Comparison of ENCODE assay signal across 21 cellular contexts in genomic region chr13:41764558-41764957, GRCh38.
DNase-seq lines count a peak whose midpoint lies in the region; ATAC-seq and TF ChIP-seq lines count a peak whose summit lies in the region.
"Had no signal": no experiment of that assay in that cellular context is flagged by ENCODE, and none has a peak within 500 bp of the region (broad histone marks: within the 10 kb centered on the region; RNA-seq: fewer than 3 reads in every experiment).

No MANE protein-coding gene starts in this region.

- H2BK120ac ChIP-seq in mesenchymal stem cell (ENCODE audit: low read depth, low read length) = no peak overlapping the region

- no peak overlapping the region for H2BK15ac ChIP-seq in mesenchymal stem cell (ENCODE audit: low read depth, poor library complexity, severe bottlenecking)

- no peaks in the 10 kb centered on the region for H3K79me1 ChIP-seq in mesenchymal stem cell (replicated peaks; ENCODE audit: low read length, poor library complexity, severe bottlenecking)

- H3K4me3 ChIP-seq in HEK293 (ENCODE audit: low read depth, low read length) (no peak overlapping the region), mesenchymal stem cell (ENCODE audit: insufficient read depth in 1 of 2, low read depth in 1 of 2, low read length in 2 of 2) (no peak overlapping the region), lower leg skin (ENCODE audit: low read depth, poor library complexity, severe bottlenecking) (no peak overlapping the region)
- H3K4me3 ChIP-seq: A549 had no signal

- no peak for DNase-seq in activated CD8-positive, alpha-beta T cell treated with anti-CD3 and anti-CD28 coated beads, Interleukin-2, amount 10 ng/mL, durations not matched to agents 7 days and 5 days
- DNase-seq in activated CD8-positive, alpha-beta T cell treated with anti-CD3 and anti-CD28 coated beads for 36 hours = no peak
- DNase-seq in T-helper 17 cell (no peak), mesenchymal stem cell (no peak), lower leg skin (ENCODE audit: low spot score in 2 of 2) (no peak)
- peak in 2 of 10 donors; percentile 7 to 48 for DNase-seq in naive thymus-derived CD8-positive, alpha-beta T cell
- DNase-seq: DMS53, EL, GF-D8, MM.1S, NCI-H1092, NCI-H1436, NCI-H187 treated with DMSO at 0.1 percent for 48 hours, NCI-H2107, NCI-H446 treated with DMSO at 0.1 percent for 48 hours, NCI-H526 treated with DMSO at 0.1 percent for 48 hours had no signal

- H4K8ac ChIP-seq in mesenchymal stem cell (ENCODE audit: low read length) = no peak overlapping the region

- no peak overlapping the region for H2AK5ac ChIP-seq in mesenchymal stem cell (ENCODE audit: low read length, severe bottlenecking)

- H2BK5ac ChIP-seq in mesenchymal stem cell (ENCODE audit: low read depth, low read length, poor library complexity, severe bottlenecking) = no peak overlapping the region

- no peaks in the 10 kb centered on the region for H3K9me3 Mint-ChIP-seq in activated CD8-positive, alpha-beta T cell treated with anti-CD3 and anti-CD28 coated beads, Interleukin-2, amount 10 ng/mL, durations not matched to agents 7 days and 5 days (ENCODE audit: insufficient read depth)
- no peaks in the 10 kb centered on the region for H3K9me3 Mint-ChIP-seq in activated CD8-positive, alpha-beta T cell treated with anti-CD3 and anti-CD28 coated beads for 36 hours
- H3K9me3 Mint-ChIP-seq in naive thymus-derived CD8-positive, alpha-beta T cell = no peaks in the 10 kb centered on the region
- H3K9me3 Mint-ChIP-seq: IgD-negative memory B cell had no signal

- WGBS in mesenchymal stem cell = 94% methylated on average over 4 of the region's 4 CpGs
- 89 to 91% methylated on average over 4 of the region's 4 CpGs for WGBS in lower leg skin, 2 donors

- no peak overlapping the region for H3K23ac ChIP-seq in mesenchymal stem cell (ENCODE audit: low read length in 2 of 2)

- intact Hi-C loops in activated CD8-positive, alpha-beta T cell treated with anti-CD3 and anti-CD28 coated beads for 36 hours (cut with micrococcal nuclease) = no loop called here
- intact Hi-C loops in lower leg skin (cut with DNase I; ENCODE audit: low total_unique reads) = no loop called here

- H3K27ac ChIP-seq in HEK293 (ENCODE audit: extremely low read depth, low read depth, low read length) (no peak overlapping the region), mesenchymal stem cell (ENCODE audit: low read length, poor library complexity, severe bottlenecking) (no peak overlapping the region)
- H3K27ac ChIP-seq: A549 had no signal

- no peak overlapping the region for H3K14ac ChIP-seq in mesenchymal stem cell (ENCODE audit: low read length in 2 of 2)

- no peaks in the 10 kb centered on the region for H3K27me3 Mint-ChIP-seq in activated CD8-positive, alpha-beta T cell treated with anti-CD3 and anti-CD28 coated beads, Interleukin-2, amount 10 ng/mL, durations not matched to agents 7 days and 5 days (ENCODE audit: low read depth)
- no peaks in the 10 kb centered on the region for H3K27me3 Mint-ChIP-seq in activated CD8-positive, alpha-beta T cell treated with anti-CD3 and anti-CD28 coated beads for 36 hours
- H3K27me3 Mint-ChIP-seq in T-helper 17 cell = no peaks in the 10 kb centered on the region
- H3K27me3 Mint-ChIP-seq in naive thymus-derived CD8-positive, alpha-beta T cell = no peaks in the 10 kb centered on the region
- H3K27me3 Mint-ChIP-seq: B cell, IgD-negative memory B cell had no signal

- no peak overlapping the region for H3K4me3 Mint-ChIP-seq in activated CD8-positive, alpha-beta T cell treated with anti-CD3 and anti-CD28 coated beads, Interleukin-2, amount 10 ng/mL, durations not matched to agents 7 days and 5 days
- no peak overlapping the region for H3K4me3 Mint-ChIP-seq in activated CD8-positive, alpha-beta T cell treated with anti-CD3 and anti-CD28 coated beads for 36 hours
- peak overlapping the region; percentile 43 for H3K4me3 Mint-ChIP-seq in T-helper 17 cell
- H3K4me3 Mint-ChIP-seq in naive thymus-derived CD8-positive, alpha-beta T cell = peak overlapping the region in 6 of 10 donors; percentile 4 to 75 (median 38)
- H3K4me3 Mint-ChIP-seq: B cell, CD14-positive monocyte, IgD-negative memory B cell had no signal

- H3K27me3 ChIP-seq in mesenchymal stem cell (ENCODE audit: control insufficient read depth in 1 of 2, insufficient read depth in 1 of 2, low read length in 2 of 2) = no peaks in the 10 kb centered on the region

- peaks cover 9% of the 10 kb centered on the region for H3K36me3 Mint-ChIP-seq in activated CD8-positive, alpha-beta T cell treated with anti-CD3 and anti-CD28 coated beads, Interleukin-2, amount 10 ng/mL, durations not matched to agents 7 days and 5 days (ENCODE audit: low read depth)
- H3K36me3 Mint-ChIP-seq in activated CD8-positive, alpha-beta T cell treated with anti-CD3 and anti-CD28 coated beads for 36 hours (ENCODE audit: low read depth) = peaks cover 13% of the 10 kb centered on the region
- H3K36me3 Mint-ChIP-seq in T-helper 17 cell (ENCODE audit: low read depth) = peaks cover 13% of the 10 kb centered on the region
- H3K36me3 Mint-ChIP-seq in naive thymus-derived CD8-positive, alpha-beta T cell = peaks cover 7 to 53% (median 22%) of the 10 kb centered on the region in 3 donors

- H3K18ac ChIP-seq in mesenchymal stem cell (ENCODE audit: low read depth in 1 of 2, low read length in 2 of 2) = no peak overlapping the region

- H3K9me3 ChIP-seq in HEK293 (ENCODE audit: control insufficient read depth, insufficient read depth, low read depth, low read length) = no peaks in the 10 kb centered on the region
- H3K9me3 ChIP-seq in T-helper 17 cell (ENCODE audit: control insufficient read depth, low read length, poor library complexity, severe bottlenecking) = no peaks in the 10 kb centered on the region
- H3K9me3 ChIP-seq in mesenchymal stem cell (ENCODE audit: control insufficient read depth, low read length) = no peaks in the 10 kb centered on the region
- H3K9me3 ChIP-seq: A549 had no signal

- CTCF ChIA-PET in activated CD8-positive, alpha-beta T cell treated with anti-CD3 and anti-CD28 coated beads, Interleukin-2, amount 10 ng/mL, durations not matched to agents 7 days and 5 days (lab: Charles Lee) = no interaction called here
- CTCF ChIA-PET in activated CD8-positive, alpha-beta T cell treated with anti-CD3 and anti-CD28 coated beads for 36 hours (lab: Charles Lee) = interaction anchor here (1.4 kb wide), 1 partner anchor 347 kb away, joined by 4 read pairs; no protein-coding TSS in a partner anchor
- CTCF ChIA-PET in HEK293 (lab: Yijun Ruan, JAX) = no interaction called here

- no peak overlapping the region for H3K4me2 ChIP-seq in mesenchymal stem cell (ENCODE audit: low read length, poor library complexity, severe bottlenecking)
- H3K4me2 ChIP-seq: A549 had no signal

- TF ChIP-seq POLR2A in lower leg skin (IDR thresholded peaks at IDR 0.05) = no peak

- H3K27ac Mint-ChIP-seq in activated CD8-positive, alpha-beta T cell treated with anti-CD3 and anti-CD28 coated beads, Interleukin-2, amount 10 ng/mL, durations not matched to agents 7 days and 5 days = peak overlapping the region; percentile 5
- H3K27ac Mint-ChIP-seq in activated CD8-positive, alpha-beta T cell treated with anti-CD3 and anti-CD28 coated beads for 36 hours = no peak overlapping the region
- H3K27ac Mint-ChIP-seq in T-helper 17 cell = peak overlapping the region; percentile 84
- H3K27ac Mint-ChIP-seq in naive thymus-derived CD8-positive, alpha-beta T cell = peak overlapping the region in 6 of 10 donors; percentile 3 to 58 (median 5)
- H3K27ac Mint-ChIP-seq: B cell, IgD-negative memory B cell had no signal

- H3K4me1 ChIP-seq in HEK293 (ENCODE audit: control insufficient read depth, insufficient read depth, low read length) = no peaks in the 10 kb centered on the region
- H3K4me1 ChIP-seq in mesenchymal stem cell (ENCODE audit: control insufficient read depth, insufficient read depth, low read depth, low read length) = no peaks in the 10 kb centered on the region

- ATAC-seq in activated CD8-positive, alpha-beta T cell treated with anti-CD3 and anti-CD28 coated beads, Interleukin-2, amount 10 ng/mL, durations not matched to agents 7 days and 5 days = no peak
- ATAC-seq in activated CD8-positive, alpha-beta T cell treated with anti-CD3 and anti-CD28 coated beads for 36 hours = no peak
- ATAC-seq in T-helper 17 cell = peak; percentile 45
- ATAC-seq in naive thymus-derived CD8-positive, alpha-beta T cell = peak in 1 of 2 donors; percentile 27
- ATAC-seq: A549 had no signal

- no peak overlapping the region for H2BK12ac ChIP-seq in mesenchymal stem cell (ENCODE audit: low read length in 2 of 2)

- H3K4ac ChIP-seq in mesenchymal stem cell (ENCODE audit: low read depth in 1 of 2, low read length in 2 of 2) = no peak overlapping the region

- no peak overlapping the region for H2AFZ ChIP-seq in mesenchymal stem cell (ENCODE audit: low read depth, low read length)

- no peak for TF ChIP-seq CTCF in activated CD8-positive, alpha-beta T cell treated with anti-CD3 and anti-CD28 coated beads for 36 hours (IDR thresholded peaks at IDR 0.05)
- TF ChIP-seq CTCF in HEK293 (tag by site-specific recombination; IDR thresholded peaks at IDR 0.05) (no peak), lower leg skin (IDR thresholded peaks at IDR 0.05) (no peak)

- peaks cover 9% of the 10 kb centered on the region for H3K4me1 Mint-ChIP-seq in activated CD8-positive, alpha-beta T cell treated with anti-CD3 and anti-CD28 coated beads, Interleukin-2, amount 10 ng/mL, durations not matched to agents 7 days and 5 days (ENCODE audit: low read depth)
- H3K4me1 Mint-ChIP-seq in activated CD8-positive, alpha-beta T cell treated with anti-CD3 and anti-CD28 coated beads for 36 hours (ENCODE audit: low read depth) = peaks cover 7% of the 10 kb centered on the region
- peaks cover 26% of the 10 kb centered on the region for H3K4me1 Mint-ChIP-seq in T-helper 17 cell
- peaks cover 8 to 15% (median 14%) of the 10 kb centered on the region in 4 donors for H3K4me1 Mint-ChIP-seq in naive thymus-derived CD8-positive, alpha-beta T cell
- H3K4me1 Mint-ChIP-seq: B cell, IgD-negative memory B cell had no signal

- H3K36me3 ChIP-seq in HEK293 (ENCODE audit: control insufficient read depth in 2 of 2, insufficient read depth in 1 of 2, low read length in 2 of 2) (no peaks in the 10 kb centered on the region), mesenchymal stem cell (ENCODE audit: control insufficient read depth in 1 of 2, insufficient read depth in 2 of 2, low read depth in 1 of 2, low read length in 2 of 2) (peaks cover 3 to 14% of the 10 kb centered on the region in 2 experiments)

- POLR2A ChIA-PET in activated CD8-positive, alpha-beta T cell treated with anti-CD3 and anti-CD28 coated beads, Interleukin-2, amount 10 ng/mL, durations not matched to agents 7 days and 5 days (lab: Charles Lee) = no interaction called here
- POLR2A ChIA-PET in activated CD8-positive, alpha-beta T cell treated with anti-CD3 and anti-CD28 coated beads for 36 hours (lab: Charles Lee) = interaction anchor here (0.8 kb wide), 1 partner anchor 18 kb away, joined by 3 read pairs; no protein-coding TSS in a partner anchor
- POLR2A ChIA-PET in HEK293 (lab: Yijun Ruan, JAX) = no interaction called here
- POLR2A ChIA-PET in naive thymus-derived CD8-positive, alpha-beta T cell (lab: Charles Lee) = no interaction called here

- H3K9ac ChIP-seq in mesenchymal stem cell (ENCODE audit: low read length) = no peak overlapping the region

- H4K91ac ChIP-seq in mesenchymal stem cell (ENCODE audit: low read length) = no peak overlapping the region

TF ChIP-seq in HEK293, 187 proteins besides CTCF, POLR2A, EP300 and RAD21 (continues in another document):
- TF ChIP-seq ZNF239 (tag by site-specific recombination; IDR thresholded peaks at IDR 0.05) = no peak

Comparison
In these comparisons a context has a peak if more than half of its experiments do, and no peak if none do; other contexts are left out.
1. H3K4me3 Mint-ChIP-seq: peak in T-helper 17 cell (single experiment) and naive thymus-derived CD8-positive, alpha-beta T cell (6 of 10); none in activated CD8-positive, alpha-beta T cell treated with anti-CD3 and anti-CD28 coated beads, Interleukin-2, amount 10 ng/mL, durations not matched to agents 7 days and 5 days (single experiment) and activated CD8-positive, alpha-beta T cell treated with anti-CD3 and anti-CD28 coated beads for 36 hours (single experiment).